ENCODE assay signal across 24 cellular contexts in the genomic region with DNA sequence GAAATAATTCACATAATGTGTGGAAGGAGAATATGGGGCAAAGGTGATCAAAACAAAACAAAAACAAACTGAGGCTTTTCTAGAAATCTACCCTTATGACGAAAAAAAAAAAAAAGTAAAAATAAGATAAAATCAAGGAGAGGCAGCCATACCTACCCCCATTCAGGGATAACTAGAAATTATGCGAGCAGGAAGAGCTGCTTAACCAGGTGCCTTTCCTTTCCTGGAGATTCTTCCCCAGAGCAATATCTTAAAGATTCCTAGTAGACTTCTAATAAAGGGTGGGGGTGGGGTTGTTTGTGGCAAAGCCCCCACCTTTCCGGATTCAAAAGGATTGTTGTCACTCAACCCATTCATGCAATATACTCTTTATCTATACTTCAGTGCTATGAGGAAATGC.
DNase-seq lines count a peak whose midpoint lies in the region; ATAC-seq and TF ChIP-seq lines count a peak whose summit lies in the region.
"Had no signal": no experiment of that assay in that cellular context is flagged by ENCODE, and none has a peak within 500 bp of the region (broad histone marks: within the 10 kb centered on the region; RNA-seq: fewer than 3 reads in every experiment).

No MANE protein-coding gene starts in this region.

- H3K27ac ChIP-seq in dorsolateral prefrontal cortex, result peak overlapping the region in 39 of 59 donors; percentile 0 to 90 (median 79)
- H3K27ac ChIP-seq in trophoblast cell (ENCODE audit: low read depth, low read length), result no peak overlapping the region
- H3K27ac ChIP-seq in upper lobe of right lung, result peak overlapping the region; percentile 64
- no peak overlapping the region for H3K27ac ChIP-seq in right lobe of liver
- H3K27ac ChIP-seq: BLaER1 had no signal

- H3K23ac ChIP-seq in trophoblast cell (ENCODE audit: low read length), result no peak overlapping the region

- no CpG with 5 or more reads among the region's 3 CpGs for WGBS in trophoblast cell (ENCODE audit: extremely low coverage, insufficient coverage, insufficient read length)
- 91% methylated on average over 3 of the region's 3 CpGs for WGBS in right lobe of liver (ENCODE audit: insufficient coverage, low coverage, low lambda C conversion rate, missing lambda C conversion rate)

- H4K91ac ChIP-seq in trophoblast cell (ENCODE audit: low read depth, low read length), result no peak overlapping the region

- ATAC-seq in upper lobe of right lung, result no peak
- no peak for ATAC-seq in GM19324 (IDR thresholded peaks at IDR 0.05; ENCODE audit: low FRiP score, unreplicated experiment)
- no peak for ATAC-seq in right lobe of liver
- ATAC-seq: GM12878 had no signal

- H2BK12ac ChIP-seq in trophoblast cell (ENCODE audit: low read length), result no peak overlapping the region

- intact Hi-C loops in dorsolateral prefrontal cortex (cut with DNase I) (loop anchor here in 1 of 2 donors (5.0 kb wide), 1 partner anchor 45 kb away; no protein-coding TSS in a partner anchor), upper lobe of right lung (cut with DNase I) (loop anchor here (10.0 kb wide), 1 partner anchor 63 kb away; no protein-coding TSS in a partner anchor), cardiac septum (cut with DNase I) (no loop called here), right lobe of liver (cut with DNase I) (no loop called here)

- no peak overlapping the region for H2AK5ac ChIP-seq in trophoblast cell (ENCODE audit: low read length)

- H3K9me3 ChIP-seq in trophoblast cell (ENCODE audit: insufficient read depth, low read depth, low read length) (no peaks in the 10 kb centered on the region), upper lobe of right lung (no peaks in the 10 kb centered on the region), MG63 (no peaks in the 10 kb centered on the region), right lobe of liver (no peaks in the 10 kb centered on the region)
- H3K9me3 ChIP-seq: BE2C had no signal

- peaks cover 16 to 17% of the 10 kb centered on the region in 2 experiments for H3K4me1 ChIP-seq in trophoblast cell (ENCODE audit: control insufficient read depth in 1 of 2, insufficient read depth in 2 of 2, low read length in 2 of 2)
- peaks cover 26% of the 10 kb centered on the region for H3K4me1 ChIP-seq in upper lobe of right lung
- peaks cover 0 to 15% (median 4%) of the 10 kb centered on the region in 4 donors for H3K4me1 ChIP-seq in right lobe of liver
- H3K4me1 ChIP-seq: BE2C had no signal

- H3K79me1 ChIP-seq in trophoblast cell (ENCODE audit: low read length), result peaks cover 9% of the 10 kb centered on the region

- no peak overlapping the region for H2BK5ac ChIP-seq in trophoblast cell (ENCODE audit: low read depth, low read length, poor library complexity)

- peaks cover 0 to 2% of the 10 kb centered on the region in 2 experiments for H3K36me3 ChIP-seq in trophoblast cell (ENCODE audit: control insufficient read depth in 1 of 2, insufficient read depth in 2 of 2, low read length in 2 of 2)
- no peaks in the 10 kb centered on the region for H3K36me3 ChIP-seq in upper lobe of right lung
- no peaks in the 10 kb centered on the region for H3K36me3 ChIP-seq in MG63
- H3K36me3 ChIP-seq in right lobe of liver, result no peaks in the 10 kb centered on the region
- H3K36me3 ChIP-seq: BE2C, BLaER1 had no signal

- no peak for TF ChIP-seq POLR2A in right lobe of liver (IDR thresholded peaks at IDR 0.05)

- H3K27me3 ChIP-seq in dorsolateral prefrontal cortex (no peaks in the 10 kb centered on the region), trophoblast cell (ENCODE audit: insufficient read depth, low read length) (no peaks in the 10 kb centered on the region), upper lobe of right lung (no peaks in the 10 kb centered on the region), MG63 (no peaks in the 10 kb centered on the region), right lobe of liver (no peaks in the 10 kb centered on the region)
- H3K27me3 ChIP-seq: BE2C, BLaER1 had no signal

- H3K79me2 ChIP-seq in trophoblast cell (ENCODE audit: control insufficient read depth, insufficient read depth, low read length, poor library complexity), result peaks cover 2% of the 10 kb centered on the region

- H3K14ac ChIP-seq in trophoblast cell (ENCODE audit: low read length), result no peak overlapping the region

- H4K12ac ChIP-seq in trophoblast cell (ENCODE audit: low read depth, low read length), result no peak overlapping the region

- DNase-seq in dorsolateral prefrontal cortex (no peak), trophoblast cell (peak; percentile 76 to 92), upper lobe of right lung (no peak), cardiac septum (ENCODE audit: low spot score) (no peak), MG63 (no peak), right lobe of liver (no peak)
- DNase-seq: 8988T; ACHN; BE2C; C1 segment of cervical spinal cord; CD4-positive, alpha-beta memory T cell; CD4-positive, CD25-positive, alpha-beta regulatory T cell; CD8-positive, alpha-beta memory T cell; COR-L47; DMS 273 treated with DMSO at 0.1 percent for 48 hours; DMS153; DMS53; DMS79; DND-41; EL; GDM1 had no signal

- H2BK120ac ChIP-seq in trophoblast cell (ENCODE audit: insufficient read depth, low read length, poor library complexity), result no peak overlapping the region

- H3K4me3 ChIP-seq in dorsolateral prefrontal cortex (no peak overlapping the region), trophoblast cell (ENCODE audit: low read depth, low read length) (no peak overlapping the region), upper lobe of right lung (no peak overlapping the region), MG63 (no peak overlapping the region), right lobe of liver (no peak overlapping the region)
- H3K4me3 ChIP-seq: BLaER1, GM12878 had no signal

- H3K4ac ChIP-seq in trophoblast cell (ENCODE audit: low read depth, low read length), result no peak overlapping the region

- H2AFZ ChIP-seq in trophoblast cell (ENCODE audit: insufficient read depth, low read length, poor library complexity), result no peak overlapping the region

- H3K18ac ChIP-seq in trophoblast cell (ENCODE audit: low read length), result no peak overlapping the region

- no peak overlapping the region for H4K8ac ChIP-seq in trophoblast cell (ENCODE audit: low read depth, low read length)

- no peak overlapping the region for H3K9ac ChIP-seq in trophoblast cell (ENCODE audit: low read length)
- H3K9ac ChIP-seq: BLaER1 had no signal

- TF ChIP-seq CTCF in dorsolateral prefrontal cortex (IDR thresholded peaks at IDR 0.05 in 54 of 56, conservative IDR thresholded peaks at IDR 0.05 in 2 of 56; ENCODE audit: low read depth in 1 of 56, partially characterized antibody in 56 of 56) (no peak), upper lobe of right lung (IDR thresholded peaks at IDR 0.05) (no peak), right lobe of liver (IDR thresholded peaks at IDR 0.05) (no peak)

- H3K4me2 ChIP-seq in trophoblast cell (ENCODE audit: low read length), result no peak overlapping the region

Comparison
In these comparisons a context has a peak if more than half of its experiments do, and no peak if none do; other contexts are left out.
1. DNase-seq: peak in trophoblast cell (2 of 2); none in dorsolateral prefrontal cortex (0 of 10), upper lobe of right lung (single experiment), cardiac septum (single experiment), MG63 (single experiment) and right lobe of liver (0 of 3).
2. H3K27ac ChIP-seq: peak in dorsolateral prefrontal cortex (39 of 59) and upper lobe of right lung (single experiment); none in trophoblast cell (single experiment) and right lobe of liver (0 of 3).